ENCODE assay signal across 8 cellular contexts in the genomic region with DNA sequence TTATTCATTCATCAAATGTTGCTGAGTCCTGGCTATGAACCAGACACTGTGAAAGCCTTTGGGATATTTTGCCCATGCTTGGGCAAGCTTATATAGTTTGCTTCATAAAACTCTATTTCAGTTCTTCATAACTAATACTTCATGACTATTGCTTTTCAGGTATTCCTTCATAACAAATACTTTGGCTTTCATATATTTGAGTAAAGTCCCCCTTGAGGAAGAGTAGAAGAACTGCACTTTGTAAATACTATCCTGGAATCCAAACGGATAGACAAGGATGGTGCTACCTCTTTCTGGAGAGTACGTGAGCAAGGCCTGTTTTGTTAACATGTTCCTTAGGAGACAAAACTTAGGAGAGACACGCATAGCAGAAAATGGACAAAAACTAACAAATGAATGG.
DNase-seq lines count a peak whose midpoint lies in the region; ATAC-seq and TF ChIP-seq lines count a peak whose summit lies in the region.

No MANE protein-coding gene starts in this region.

- TF ChIP-seq CTCF in astrocyte of the spinal cord (IDR thresholded peaks at IDR 0.05; ENCODE audit: low read depth, low read length): peak; percentile 58

- in situ Hi-C loops in astrocyte of the spinal cord (cut with HindIII; ENCODE audit: low sequenced_read_pairs): no loop called here

- peak; percentile 12 for DNase-seq in NCI-H748 (lab: John Stamatoyannopoulos, UW; ENCODE audit: unreplicated experiment)
- no peak for DNase-seq in NCI-H748 treated with DMSO at 0.1 percent for 48 hours (lab: John Stamatoyannopoulos, UW)
- no peak for DNase-seq in astrocyte of the spinal cord (ENCODE audit: low read depth, low spot score)
- DNase-seq in pons (ENCODE audit: low spot score): peak; percentile 20
- DNase-seq in stimulated activated CD4-positive, alpha-beta T cell treated with anti-CD3 and anti-CD28 coated beads, Interleukin-4, amount 100 ng/mL, for 24 hours: no peak

- H3K4me3 ChIP-seq in astrocyte of the spinal cord (ENCODE audit: low read depth, low read length): no peak overlapping the region

- ATAC-seq in HG03175 (IDR thresholded peaks at IDR 0.05; ENCODE audit: unreplicated experiment) (peak; percentile 77), GM21529 (IDR thresholded peaks at IDR 0.05; ENCODE audit: unreplicated experiment) (no peak), HG02884 (IDR thresholded peaks at IDR 0.05; ENCODE audit: unreplicated experiment) (no peak)

Comparison
In these comparisons a context has a peak if more than half of its experiments do, and no peak if none do; other contexts are left out.
1. DNase-seq: peak in NCI-H748 (single experiment) and pons (single experiment); none in NCI-H748 treated with DMSO at 0.1 percent for 48 hours (single experiment), astrocyte of the spinal cord (single experiment) and stimulated activated CD4-positive, alpha-beta T cell treated with anti-CD3 and anti-CD28 coated beads, Interleukin-4, amount 100 ng/mL, for 24 hours (single experiment).